ENCODE assay signal across 22 cellular contexts in genomic region chr5:140634103-140634502, GRCh38. TPM values are rescaled to one million over a fixed set of nuclear protein-coding genes. Genes with fewer than 3 reads are reported as not detected.
DNase-seq lines count a peak whose midpoint lies in the region; ATAC-seq and TF ChIP-seq lines count a peak whose summit lies in the region.
"Had no signal": no experiment of that assay in that cellular context is flagged by ENCODE, and none has a peak within 500 bp of the region (broad histone marks: within the 10 kb centered on the region; RNA-seq: fewer than 3 reads in every experiment).

No MANE protein-coding gene starts in this region.

- H3K27me3 ChIP-seq in left ventricle myocardium inferior (ENCODE audit: low read depth) (no peaks in the 10 kb centered on the region), esophagus muscularis mucosa (no peaks in the 10 kb centered on the region), upper lobe of left lung (no peaks in the 10 kb centered on the region)
- H3K27me3 ChIP-seq: heart right ventricle, ovary had no signal

- intact Hi-C loops in left ventricle myocardium inferior (cut with micrococcal nuclease), result no loop called here
- intact Hi-C loops in left ventricle myocardium superior (cut with micrococcal nuclease), result loop anchor here (10.0 kb wide), 1 partner anchor 59 kb away; no protein-coding TSS in a partner anchor
- intact Hi-C loops in esophagus muscularis mucosa (cut with DNase I), result no loop called here

- DNase-seq in left ventricle myocardium inferior (no peak), left ventricle myocardium superior (no peak), esophagus muscularis mucosa (ENCODE audit: extremely low spot score) (no peak), upper lobe of left lung (no peak), T1000 (lab: John Stamatoyannopoulos, UW) (no peak)
- DNase-seq: activated CD4-positive, alpha-beta T cell treated with anti-CD3 and anti-CD28 coated beads, Interleukin-2, amount 50 U/mL, for 1 hour; activated CD8-positive, alpha-beta memory T cell treated with anti-CD3 and anti-CD28 coated beads, Interleukin-2, amount 10 ng/mL, durations not matched to agents 7 days and 5 days; HCEC 1CT; heart right ventricle; KG1; left cardiac atrium; NCI-H1417 treated with DMSO at 0.1 percent for 48 hours; NCI-H2107; NCI-H446; ovary; retina; stimulated activated CD4-positive, alpha-beta T cell treated with anti-CD3 and anti-CD28 coated beads, Interleukin-2, amount 100 ng/mL, for 24 hours; T-helper 9 cell had no signal

- TF ChIP-seq EP300 in esophagus muscularis mucosa (IDR thresholded peaks at IDR 0.05), result no peak
- no peak for TF ChIP-seq EP300 in upper lobe of left lung (IDR thresholded peaks at IDR 0.05)

- H3K36me3 ChIP-seq in left ventricle myocardium inferior (no peaks in the 10 kb centered on the region), esophagus muscularis mucosa (no peaks in the 10 kb centered on the region), upper lobe of left lung (no peaks in the 10 kb centered on the region)
- H3K36me3 ChIP-seq: heart right ventricle, ovary had no signal

- ATAC-seq in left ventricle myocardium superior (no peak), upper lobe of left lung (ENCODE audit: low FRiP score in 2 of 2) (no peak), GM21825 (IDR thresholded peaks at IDR 0.05; ENCODE audit: unreplicated experiment) (no peak)
- ATAC-seq: activated CD8-positive, alpha-beta memory T cell treated with anti-CD3 and anti-CD28 coated beads, Interleukin-2, amount 10 ng/mL, durations not matched to agents 7 days and 5 days; heart right ventricle; left cardiac atrium; SK-N-SH treated with all-trans-retinoic acid at 6 μM for 48 hours had no signal

- TF ChIP-seq POLR2A in esophagus muscularis mucosa (IDR thresholded peaks at IDR 0.05; ENCODE audit: low read depth), result no peak
- TF ChIP-seq POLR2A in upper lobe of left lung (IDR thresholded peaks at IDR 0.05), result no peak

- H3K4me3 ChIP-seq in left ventricle myocardium inferior (no peak overlapping the region), esophagus muscularis mucosa (no peak overlapping the region), upper lobe of left lung (no peak overlapping the region)
- H3K4me3 ChIP-seq: ovary, smooth muscle cell had no signal

- no peak for TF ChIP-seq CTCF in left ventricle myocardium inferior (IDR thresholded peaks at IDR 0.05; ENCODE audit: borderline replicate concordance)
- no peak for TF ChIP-seq CTCF in esophagus muscularis mucosa (IDR thresholded peaks at IDR 0.05)
- TF ChIP-seq CTCF in upper lobe of left lung (IDR thresholded peaks at IDR 0.05), result no peak

- 69% methylated on average over 3 of the region's 3 CpGs for WGBS in esophagus muscularis mucosa
- 48 to 57% methylated on average over 3 of the region's 3 CpGs for WGBS in upper lobe of left lung, 2 donors

- H3K27ac ChIP-seq in left ventricle myocardium inferior (replicated peaks) (peak overlapping the region; percentile 84), esophagus muscularis mucosa (replicated peaks in 1 of 4) (peak overlapping the region in 3 of 4 donors; percentile 30 to 82 (median 71)), upper lobe of left lung (peak overlapping the region; percentile 81 to 90 (median 85))
- H3K27ac ChIP-seq: epithelial cell of prostate had no signal

- no peaks in the 10 kb centered on the region for H3K9me3 ChIP-seq in left ventricle myocardium inferior (replicated peaks)
- H3K9me3 ChIP-seq in esophagus muscularis mucosa, result no peaks in the 10 kb centered on the region
- no peaks in the 10 kb centered on the region for H3K9me3 ChIP-seq in upper lobe of left lung
- H3K9me3 ChIP-seq: heart right ventricle, ovary had no signal

- peaks cover 26% of the 10 kb centered on the region for H3K4me1 ChIP-seq in left ventricle myocardium inferior
- peaks cover 14 to 38% (median 32%) of the 10 kb centered on the region in 4 donors for H3K4me1 ChIP-seq in esophagus muscularis mucosa
- peaks cover 22 to 57% (median 36%) of the 10 kb centered on the region in 4 donors for H3K4me1 ChIP-seq in upper lobe of left lung

RNA-seq across cellular contexts. Expression of gene CD14, which starts 1.1 kb away (rescaled TPM):
- total RNA-seq in left ventricle myocardium inferior, result 26.2 TPM
- 31.0 TPM for total RNA-seq in left ventricle myocardium superior
- total RNA-seq in esophagus muscularis mucosa, result 100 to 1,000 TPM in 1 of 4 donors, 10 to 100 TPM in 3; 34.9 to 125 (median 56.1) TPM
- total RNA-seq in upper lobe of left lung, result 100 to 1,000 TPM in 4 of 6 donors, 10 to 100 TPM in 2; 27.3 to 195 (median 102) TPM

RNA-seq across cellular contexts. Expression of gene TMCO6, which starts 5.1 kb away (rescaled TPM):
- total RNA-seq in left ventricle myocardium inferior (2.6 TPM), left ventricle myocardium superior (3.2 TPM), esophagus muscularis mucosa (10 to 100 TPM; 14.0 to 41.4 (median 22.2) TPM), upper lobe of left lung (10 to 100 TPM; 11.8 to 99.7 (median 31.3) TPM)

RNA-seq across cellular contexts. Expression of gene NDUFA2, which starts 13.3 kb away (rescaled TPM):
- 142 TPM for total RNA-seq in left ventricle myocardium inferior
- total RNA-seq in left ventricle myocardium superior, result 161 TPM
- total RNA-seq in esophagus muscularis mucosa, result 10 to 100 TPM; 52.3 to 63.3 (median 57.4) TPM
- 10 to 100 TPM; 26.2 to 59.6 (median 51.8) TPM for total RNA-seq in upper lobe of left lung

RNA-seq across cellular contexts. Expression of gene IK, which starts 13.5 kb away (rescaled TPM):
- total RNA-seq in left ventricle myocardium inferior, result 72.0 TPM
- total RNA-seq in left ventricle myocardium superior, result 73.7 TPM
- 100 to 1,000 TPM in 3 of 4 donors, 10 to 100 TPM in 1; 98.7 to 159 (median 148) TPM for total RNA-seq in esophagus muscularis mucosa
- 100 to 1,000 TPM in 2 of 6 donors, 10 to 100 TPM in 4; 72.2 to 153 (median 83.5) TPM for total RNA-seq in upper lobe of left lung

RNA-seq across cellular contexts. Expression of gene WDR55, which starts 30.6 kb away (rescaled TPM):
- total RNA-seq in left ventricle myocardium inferior (11.4 TPM), left ventricle myocardium superior (12.1 TPM), esophagus muscularis mucosa (10 to 100 TPM; 17.7 to 23.8 (median 20.6) TPM), upper lobe of left lung (10 to 100 TPM; 23.2 to 44.0 (median 24.5) TPM)
